Comparison of ENCODE assay signal across 19 cellular contexts in genomic region chr4:122842392-122842791, GRCh38. TPM values are rescaled to one million over a fixed set of nuclear protein-coding genes. Genes with fewer than 3 reads are reported as not detected.
DNase-seq lines count a peak whose midpoint lies in the region; ATAC-seq and TF ChIP-seq lines count a peak whose summit lies in the region.
"Had no signal": no experiment of that assay in that cellular context is flagged by ENCODE, and none has a peak within 500 bp of the region (broad histone marks: within the 10 kb centered on the region; RNA-seq: fewer than 3 reads in every experiment).

No MANE protein-coding gene starts in this region.

- ATAC-seq in GM18861 (IDR thresholded peaks at IDR 0.05; ENCODE audit: unreplicated experiment) (peak; percentile 49), WTC11 (no peak), thoracic aorta (ENCODE audit: insufficient number of reproducible peaks, low FRiP score, low read depth) (no peak), HG02870 (IDR thresholded peaks at IDR 0.05; ENCODE audit: unreplicated experiment) (no peak), GM21786 (IDR thresholded peaks at IDR 0.05; ENCODE audit: unreplicated experiment) (no peak)
- ATAC-seq: HepG2 had no signal

- H3K4me3 Mint-ChIP-seq in WTC11 (no peak overlapping the region), neural progenitor cell (no peak overlapping the region)
- H3K4me3 Mint-ChIP-seq: CD4-positive, alpha-beta memory T cell had no signal

- no peak for TF ChIP-seq CTCF in WTC11 (IDR thresholded peaks at IDR 0.05)
- TF ChIP-seq CTCF in neural progenitor cell (IDR thresholded peaks at IDR 0.05), result no peak
- no peak for TF ChIP-seq CTCF in thoracic aorta (IDR thresholded peaks at IDR 0.05)

- H3K4me3 ChIP-seq in neural progenitor cell, result no peak overlapping the region
- H3K4me3 ChIP-seq in thoracic aorta, result no peak overlapping the region
- H3K4me3 ChIP-seq: BLaER1, PC-9, SJSA1 had no signal

- H3K9me3 Mint-ChIP-seq in WTC11, result peaks cover 10% of the 10 kb centered on the region
- H3K9me3 Mint-ChIP-seq in neural progenitor cell, result peaks cover 4% of the 10 kb centered on the region

- H3K4me1 Mint-ChIP-seq in WTC11 (peaks cover 72% of the 10 kb centered on the region), neural progenitor cell (peaks cover 5% of the 10 kb centered on the region)
- H3K4me1 Mint-ChIP-seq: CD4-positive, alpha-beta memory T cell had no signal

- H3K4me1 ChIP-seq in neural progenitor cell (peaks cover 43% of the 10 kb centered on the region), thoracic aorta (ENCODE audit: control insufficient read depth in 1 of 2, low read depth in 2 of 2) (peaks cover 36 to 66% of the 10 kb centered on the region in 2 donors)

- H3K27ac ChIP-seq in neural progenitor cell (peak overlapping the region; percentile 41), thoracic aorta (peak overlapping the region; percentile 58 to 69)
- H3K27ac ChIP-seq: BLaER1, PC-9, SJSA1 had no signal

- peaks cover 100% of the 10 kb centered on the region for H3K79me2 ChIP-seq in neural progenitor cell (ENCODE audit: low read depth)

- H3K36me3 Mint-ChIP-seq in WTC11, result peaks cover 53% of the 10 kb centered on the region
- peaks cover 19% of the 10 kb centered on the region for H3K36me3 Mint-ChIP-seq in neural progenitor cell
- H3K36me3 Mint-ChIP-seq: CD4-positive, alpha-beta memory T cell had no signal

- peaks cover 27% of the 10 kb centered on the region for H3F3A ChIP-seq in neural progenitor cell (ENCODE audit: low read depth)

- DNase-seq in WTC11 (ENCODE audit: low spot score), result no peak
- DNase-seq in neural progenitor cell (ENCODE audit: low spot score), result no peak
- no peak for DNase-seq in thoracic aorta (ENCODE audit: low spot score)
- no peak for DNase-seq in MV-4-11 (lab: John Stamatoyannopoulos, UW)
- DNase-seq: CD4-positive, alpha-beta memory T cell; DMS153; GDM1; KBM-7; NCI-H1417; NCI-H187 treated with DMSO at 0.1 percent for 48 hours; NCI-H226; NCI-H524; PC-9 had no signal

- peaks cover 12% of the 10 kb centered on the region for H3K36me3 ChIP-seq in neural progenitor cell
- H3K36me3 ChIP-seq in thoracic aorta, result no peaks in the 10 kb centered on the region
- H3K36me3 ChIP-seq: BLaER1 had no signal

- CTCF ChIA-PET in WTC11 (lab: Charles Lee), result no interaction called here

- H3K27ac Mint-ChIP-seq in WTC11 (peak overlapping the region; percentile 69), neural progenitor cell (no peak overlapping the region)
- H3K27ac Mint-ChIP-seq: CD4-positive, alpha-beta memory T cell had no signal

- H3K9ac ChIP-seq in neural progenitor cell, result no peak overlapping the region
- H3K9ac ChIP-seq: BLaER1 had no signal

- H3K27me3 ChIP-seq in neural progenitor cell (no peaks in the 10 kb centered on the region), thoracic aorta (replicated peaks; ENCODE audit: insufficient read depth) (no peaks in the 10 kb centered on the region)
- H3K27me3 ChIP-seq: SJSA1 had no signal

- H3K4me2 ChIP-seq in neural progenitor cell, result peak overlapping the region; percentile 36
- H3K4me2 ChIP-seq: BLaER1, PC-9 had no signal

- no peak overlapping the region for H2AFZ ChIP-seq in neural progenitor cell (replicated peaks)
- H2AFZ ChIP-seq: PC-9 had no signal

- H4K20me1 ChIP-seq in neural progenitor cell (ENCODE audit: low read depth), result peaks cover 49% of the 10 kb centered on the region
- H4K20me1 ChIP-seq: BLaER1 had no signal

- H3K9me3 ChIP-seq in neural progenitor cell (ENCODE audit: low read depth) (no peaks in the 10 kb centered on the region), thoracic aorta (no peaks in the 10 kb centered on the region)
- H3K9me3 ChIP-seq: BLaER1, SJSA1 had no signal

- POLR2A ChIA-PET in WTC11 (lab: Charles Lee), result no interaction called here

- H3K27me3 Mint-ChIP-seq in WTC11 (ENCODE audit: low read depth), result no peaks in the 10 kb centered on the region
- no peaks in the 10 kb centered on the region for H3K27me3 Mint-ChIP-seq in neural progenitor cell (ENCODE audit: insufficient read depth, low read depth)

TF ChIP-seq in WTC11, 78 proteins besides CTCF, POLR2A, EP300 and RAD21:
- TF ChIP-seq RELA (CRISPR knock-in tag; IDR thresholded peaks at IDR 0.05; ENCODE audit: borderline replicate concordance) (no peak), CDX4 (CRISPR knock-in tag; IDR thresholded peaks at IDR 0.05; ENCODE audit: borderline replicate concordance) (no peak), ZNF416 (CRISPR knock-in tag; IDR thresholded peaks at IDR 0.05) (no peak), NR2C2 (CRISPR knock-in tag; IDR thresholded peaks at IDR 0.05) (no peak), FOXJ3 (CRISPR knock-in tag; IDR thresholded peaks at IDR 0.05; ENCODE audit: borderline replicate concordance) (no peak), NR1H2 (CRISPR knock-in tag; IDR thresholded peaks at IDR 0.05) (no peak), TCF7 (CRISPR knock-in tag; IDR thresholded peaks at IDR 0.05; ENCODE audit: low read depth) (no peak)

RNA-seq across cellular contexts. Expression of gene FGF2, which starts 15.8 kb away (rescaled TPM):
- total RNA-seq in WTC11 (2021) (115 to 134 TPM (median 127 TPM) in 3 replicates), neural progenitor cell (ENCODE audit: low replicate concordance) (27.7 and 43.8 TPM in 2 replicates), thoracic aorta (10 to 100 TPM; 25.5 to 50.2 TPM)
- total RNA-seq: CD4-positive, alpha-beta memory T cell had no signal
